In the genomic region with DNA sequence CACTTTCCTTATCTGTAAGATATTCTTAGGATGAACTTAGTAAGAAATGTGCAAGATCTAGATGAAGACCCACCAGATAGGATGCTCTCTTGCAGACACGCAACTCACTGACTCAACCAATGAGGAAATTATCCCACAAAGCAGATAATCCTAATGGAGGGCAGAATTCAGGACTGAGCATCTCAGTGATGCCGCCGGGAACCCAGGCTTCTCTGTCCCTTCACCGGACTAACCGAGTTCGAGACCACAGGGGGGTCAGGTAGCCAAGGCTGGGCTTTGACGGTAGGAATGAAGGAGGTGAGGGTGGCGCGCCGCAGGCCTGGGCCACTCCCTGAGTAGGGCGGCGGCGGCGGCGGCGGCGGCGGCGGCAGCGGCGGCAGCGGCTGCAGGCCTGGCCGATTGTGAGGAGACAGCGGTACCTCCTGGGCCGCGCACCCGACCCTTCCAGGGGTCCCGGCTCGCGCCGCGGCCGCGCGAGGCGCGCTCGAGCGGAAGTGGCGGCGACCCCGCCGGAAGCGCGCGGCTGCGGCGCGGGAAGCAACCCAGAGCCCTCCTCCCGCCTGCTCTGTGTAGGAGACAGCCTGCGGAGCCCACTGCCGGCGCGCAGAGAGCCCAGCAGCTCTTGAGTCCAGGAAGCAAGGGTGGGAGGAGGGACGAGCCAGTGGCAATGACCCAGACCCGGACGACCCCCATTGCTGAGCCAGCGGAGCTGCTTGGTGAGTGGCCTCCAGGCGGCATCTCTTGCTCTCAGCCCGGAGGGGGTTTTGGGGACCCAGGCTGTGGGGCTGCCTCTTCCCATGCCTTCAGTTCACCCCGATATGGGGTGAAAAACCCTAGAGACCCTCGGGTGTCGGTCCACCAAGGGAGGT, we compare ENCODE assay signal across 1 cellular context.
TF ChIP-seq lines count a peak whose summit lies in the region.

A gene with protein sequence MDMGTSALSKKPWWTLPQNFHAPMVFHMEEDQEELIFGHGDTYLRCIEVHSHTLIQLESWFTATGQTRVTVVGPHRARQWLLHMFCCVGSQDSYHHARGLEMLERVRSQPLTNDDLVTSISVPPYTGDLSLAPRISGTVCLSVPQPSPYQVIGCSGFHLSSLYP (minus strand): TSS at position 496 of the 869 bp plus-strand sequence. CDS start 20,679 bp downstream, outside the sequence.

TF ChIP-seq in K562, 482 proteins besides CTCF, POLR2A, EP300 and RAD21 (continued from another document and continues in another):
- no peak for TF ChIP-seq CBX8 (IDR thresholded peaks at IDR 0.05; ENCODE audit: borderline replicate concordance, extremely low read depth, low read depth, low read length, poor library complexity, severe bottlenecking)
- TF ChIP-seq, protein P1, sequence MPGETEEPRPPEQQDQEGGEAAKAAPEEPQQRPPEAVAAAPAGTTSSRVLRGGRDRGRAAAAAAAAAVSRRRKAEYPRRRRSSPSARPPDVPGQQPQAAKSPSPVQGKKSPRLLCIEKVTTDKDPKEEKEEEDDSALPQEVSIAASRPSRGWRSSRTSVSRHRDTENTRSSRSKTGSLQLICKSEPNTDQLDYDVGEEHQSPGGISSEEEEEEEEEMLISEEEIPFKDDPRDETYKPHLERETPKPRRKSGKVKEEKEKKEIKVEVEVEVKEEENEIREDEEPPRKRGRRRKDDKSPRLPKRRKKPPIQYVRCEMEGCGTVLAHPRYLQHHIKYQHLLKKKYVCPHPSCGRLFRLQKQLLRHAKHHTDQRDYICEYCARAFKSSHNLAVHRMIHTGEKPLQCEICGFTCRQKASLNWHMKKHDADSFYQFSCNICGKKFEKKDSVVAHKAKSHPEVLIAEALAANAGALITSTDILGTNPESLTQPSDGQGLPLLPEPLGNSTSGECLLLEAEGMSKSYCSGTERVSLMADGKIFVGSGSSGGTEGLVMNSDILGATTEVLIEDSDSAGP (CRISPR knock-in tag; IDR thresholded peaks at IDR 0.05) = no peak
- no peak for TF ChIP-seq ZNF436 (CRISPR knock-in tag; IDR thresholded peaks at IDR 0.05)
- peak; percentile 52; the same call in 1 of the 2 replicates for TF ChIP-seq PHF8 (IDR thresholded peaks at IDR 0.05; ENCODE audit: borderline replicate concordance, low read length)
- TF ChIP-seq CREB1 (IDR thresholded peaks at IDR 0.05) = no peak
- no peak for TF ChIP-seq CREB1 (CRISPR knock-in tag; IDR thresholded peaks at IDR 0.05)
- TF ChIP-seq HNRNPUL1 (IDR thresholded peaks at IDR 0.05; ENCODE audit: low read length) = no peak
- no peak for TF ChIP-seq TARDBP (IDR thresholded peaks at IDR 0.05)
- TF ChIP-seq KLF16 (IDR thresholded peaks at IDR 0.05) = no peak
- TF ChIP-seq, protein P2, sequence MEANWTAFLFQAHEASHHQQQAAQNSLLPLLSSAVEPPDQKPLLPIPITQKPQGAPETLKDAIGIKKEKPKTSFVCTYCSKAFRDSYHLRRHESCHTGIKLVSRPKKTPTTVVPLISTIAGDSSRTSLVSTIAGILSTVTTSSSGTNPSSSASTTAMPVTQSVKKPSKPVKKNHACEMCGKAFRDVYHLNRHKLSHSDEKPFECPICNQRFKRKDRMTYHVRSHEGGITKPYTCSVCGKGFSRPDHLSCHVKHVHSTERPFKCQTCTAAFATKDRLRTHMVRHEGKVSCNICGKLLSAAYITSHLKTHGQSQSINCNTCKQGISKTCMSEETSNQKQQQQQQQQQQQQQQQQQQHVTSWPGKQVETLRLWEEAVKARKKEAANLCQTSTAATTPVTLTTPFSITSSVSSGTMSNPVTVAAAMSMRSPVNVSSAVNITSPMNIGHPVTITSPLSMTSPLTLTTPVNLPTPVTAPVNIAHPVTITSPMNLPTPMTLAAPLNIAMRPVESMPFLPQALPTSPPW (CRISPR knock-in tag; IDR thresholded peaks at IDR 0.05) = peak; percentile 21
- 0 out of 2 replicates have a peak, but pooled peaks have one; percentile 18 for TF ChIP-seq GATAD2B (IDR thresholded peaks at IDR 0.05; ENCODE audit: borderline replicate concordance)
- peak; percentile 79 for TF ChIP-seq RBFOX2 (IDR thresholded peaks at IDR 0.05; ENCODE audit: low read depth, low read length)
- no peak for TF ChIP-seq RBM39 (optimal IDR thresholded peaks at IDR 0.05; ENCODE audit: low read depth, low read length)
- TF ChIP-seq, protein P3, sequence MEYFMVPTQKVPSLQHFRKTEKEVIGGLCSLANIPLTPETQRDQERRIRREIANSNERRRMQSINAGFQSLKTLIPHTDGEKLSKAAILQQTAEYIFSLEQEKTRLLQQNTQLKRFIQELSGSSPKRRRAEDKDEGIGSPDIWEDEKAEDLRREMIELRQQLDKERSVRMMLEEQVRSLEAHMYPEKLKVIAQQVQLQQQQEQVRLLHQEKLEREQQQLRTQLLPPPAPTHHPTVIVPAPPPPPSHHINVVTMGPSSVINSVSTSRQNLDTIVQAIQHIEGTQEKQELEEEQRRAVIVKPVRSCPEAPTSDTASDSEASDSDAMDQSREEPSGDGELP (CRISPR knock-in tag; IDR thresholded peaks at IDR 0.05; ENCODE audit: borderline replicate concordance) = peak; percentile 40; the same call in 1 of the 2 replicates
- peak; percentile 23; the same call in 1 of the 2 replicates for TF ChIP-seq E2F3 (CRISPR knock-in tag; IDR thresholded peaks at IDR 0.05)
- TF ChIP-seq, protein P4, sequence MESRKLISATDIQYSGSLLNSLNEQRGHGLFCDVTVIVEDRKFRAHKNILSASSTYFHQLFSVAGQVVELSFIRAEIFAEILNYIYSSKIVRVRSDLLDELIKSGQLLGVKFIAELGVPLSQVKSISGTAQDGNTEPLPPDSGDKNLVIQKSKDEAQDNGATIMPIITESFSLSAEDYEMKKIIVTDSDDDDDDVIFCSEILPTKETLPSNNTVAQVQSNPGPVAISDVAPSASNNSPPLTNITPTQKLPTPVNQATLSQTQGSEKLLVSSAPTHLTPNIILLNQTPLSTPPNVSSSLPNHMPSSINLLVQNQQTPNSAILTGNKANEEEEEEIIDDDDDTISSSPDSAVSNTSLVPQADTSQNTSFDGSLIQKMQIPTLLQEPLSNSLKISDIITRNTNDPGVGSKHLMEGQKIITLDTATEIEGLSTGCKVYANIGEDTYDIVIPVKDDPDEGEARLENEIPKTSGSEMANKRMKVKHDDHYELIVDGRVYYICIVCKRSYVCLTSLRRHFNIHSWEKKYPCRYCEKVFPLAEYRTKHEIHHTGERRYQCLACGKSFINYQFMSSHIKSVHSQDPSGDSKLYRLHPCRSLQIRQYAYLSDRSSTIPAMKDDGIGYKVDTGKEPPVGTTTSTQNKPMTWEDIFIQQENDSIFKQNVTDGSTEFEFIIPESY (CRISPR knock-in tag; IDR thresholded peaks at IDR 0.05) = no peak; the same call in 1 of the 2 replicates
- TF ChIP-seq HDAC6 (IDR thresholded peaks at IDR 0.05; ENCODE audit: low read depth, low read length) = no peak
- peak; percentile 50; the same call in 1 of the 2 replicates for TF ChIP-seq RB1 (IDR thresholded peaks at IDR 0.05; ENCODE audit: low read depth)
- TF ChIP-seq, protein P5, sequence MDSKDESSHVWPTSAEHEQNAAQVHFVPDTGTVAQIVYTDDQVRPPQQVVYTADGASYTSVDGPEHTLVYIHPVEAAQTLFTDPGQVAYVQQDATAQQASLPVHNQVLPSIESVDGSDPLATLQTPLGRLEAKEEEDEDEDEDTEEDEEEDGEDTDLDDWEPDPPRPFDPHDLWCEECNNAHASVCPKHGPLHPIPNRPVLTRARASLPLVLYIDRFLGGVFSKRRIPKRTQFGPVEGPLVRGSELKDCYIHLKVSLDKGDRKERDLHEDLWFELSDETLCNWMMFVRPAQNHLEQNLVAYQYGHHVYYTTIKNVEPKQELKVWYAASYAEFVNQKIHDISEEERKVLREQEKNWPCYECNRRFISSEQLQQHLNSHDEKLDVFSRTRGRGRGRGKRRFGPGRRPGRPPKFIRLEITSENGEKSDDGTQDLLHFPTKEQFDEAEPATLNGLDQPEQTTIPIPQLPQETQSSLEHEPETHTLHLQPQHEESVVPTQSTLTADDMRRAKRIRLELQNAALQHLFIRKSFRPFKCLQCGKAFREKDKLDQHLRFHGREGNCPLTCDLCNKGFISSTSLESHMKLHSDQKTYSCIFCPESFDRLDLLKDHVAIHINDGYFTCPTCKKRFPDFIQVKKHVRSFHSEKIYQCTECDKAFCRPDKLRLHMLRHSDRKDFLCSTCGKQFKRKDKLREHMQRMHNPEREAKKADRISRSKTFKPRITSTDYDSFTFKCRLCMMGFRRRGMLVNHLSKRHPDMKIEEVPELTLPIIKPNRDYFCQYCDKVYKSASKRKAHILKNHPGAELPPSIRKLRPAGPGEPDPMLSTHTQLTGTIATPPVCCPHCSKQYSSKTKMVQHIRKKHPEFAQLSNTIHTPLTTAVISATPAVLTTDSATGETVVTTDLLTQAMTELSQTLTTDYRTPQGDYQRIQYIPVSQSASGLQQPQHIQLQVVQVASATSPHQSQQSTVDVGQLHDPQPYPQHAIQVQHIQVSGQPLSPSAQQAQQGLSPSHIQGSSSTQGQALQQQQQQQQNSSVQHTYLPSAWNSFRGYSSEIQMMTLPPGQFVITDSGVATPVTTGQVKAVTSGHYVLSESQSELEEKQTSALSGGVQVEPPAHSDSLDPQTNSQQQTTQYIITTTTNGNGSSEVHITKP (IDR thresholded peaks at IDR 0.05; ENCODE audit: partially characterized antibody) = peak; percentile 88
- TF ChIP-seq, protein P6, sequence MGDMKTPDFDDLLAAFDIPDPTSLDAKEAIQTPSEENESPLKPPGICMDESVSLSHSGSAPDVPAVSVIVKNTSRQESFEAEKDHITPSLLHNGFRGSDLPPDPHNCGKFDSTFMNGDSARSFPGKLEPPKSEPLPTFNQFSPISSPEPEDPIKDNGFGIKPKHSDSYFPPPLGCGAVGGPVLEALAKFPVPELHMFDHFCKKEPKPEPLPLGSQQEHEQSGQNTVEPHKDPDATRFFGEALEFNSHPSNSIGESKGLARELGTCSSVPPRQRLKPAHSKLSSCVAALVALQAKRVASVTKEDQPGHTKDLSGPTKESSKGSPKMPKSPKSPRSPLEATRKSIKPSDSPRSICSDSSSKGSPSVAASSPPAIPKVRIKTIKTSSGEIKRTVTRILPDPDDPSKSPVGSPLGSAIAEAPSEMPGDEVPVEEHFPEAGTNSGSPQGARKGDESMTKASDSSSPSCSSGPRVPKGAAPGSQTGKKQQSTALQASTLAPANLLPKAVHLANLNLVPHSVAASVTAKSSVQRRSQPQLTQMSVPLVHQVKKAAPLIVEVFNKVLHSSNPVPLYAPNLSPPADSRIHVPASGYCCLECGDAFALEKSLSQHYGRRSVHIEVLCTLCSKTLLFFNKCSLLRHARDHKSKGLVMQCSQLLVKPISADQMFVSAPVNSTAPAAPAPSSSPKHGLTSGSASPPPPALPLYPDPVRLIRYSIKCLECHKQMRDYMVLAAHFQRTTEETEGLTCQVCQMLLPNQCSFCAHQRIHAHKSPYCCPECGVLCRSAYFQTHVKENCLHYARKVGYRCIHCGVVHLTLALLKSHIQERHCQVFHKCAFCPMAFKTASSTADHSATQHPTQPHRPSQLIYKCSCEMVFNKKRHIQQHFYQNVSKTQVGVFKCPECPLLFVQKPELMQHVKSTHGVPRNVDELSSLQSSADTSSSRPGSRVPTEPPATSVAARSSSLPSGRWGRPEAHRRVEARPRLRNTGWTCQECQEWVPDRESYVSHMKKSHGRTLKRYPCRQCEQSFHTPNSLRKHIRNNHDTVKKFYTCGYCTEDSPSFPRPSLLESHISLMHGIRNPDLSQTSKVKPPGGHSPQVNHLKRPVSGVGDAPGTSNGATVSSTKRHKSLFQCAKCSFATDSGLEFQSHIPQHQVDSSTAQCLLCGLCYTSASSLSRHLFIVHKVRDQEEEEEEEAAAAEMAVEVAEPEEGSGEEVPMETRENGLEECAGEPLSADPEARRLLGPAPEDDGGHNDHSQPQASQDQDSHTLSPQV (IDR thresholded peaks at IDR 0.05) = peak; percentile 44; the same call in 1 of the 2 replicates
- no peak for TF ChIP-seq FOXJ2 (tag; IDR thresholded peaks at IDR 0.05)
- TF ChIP-seq, protein P7, sequence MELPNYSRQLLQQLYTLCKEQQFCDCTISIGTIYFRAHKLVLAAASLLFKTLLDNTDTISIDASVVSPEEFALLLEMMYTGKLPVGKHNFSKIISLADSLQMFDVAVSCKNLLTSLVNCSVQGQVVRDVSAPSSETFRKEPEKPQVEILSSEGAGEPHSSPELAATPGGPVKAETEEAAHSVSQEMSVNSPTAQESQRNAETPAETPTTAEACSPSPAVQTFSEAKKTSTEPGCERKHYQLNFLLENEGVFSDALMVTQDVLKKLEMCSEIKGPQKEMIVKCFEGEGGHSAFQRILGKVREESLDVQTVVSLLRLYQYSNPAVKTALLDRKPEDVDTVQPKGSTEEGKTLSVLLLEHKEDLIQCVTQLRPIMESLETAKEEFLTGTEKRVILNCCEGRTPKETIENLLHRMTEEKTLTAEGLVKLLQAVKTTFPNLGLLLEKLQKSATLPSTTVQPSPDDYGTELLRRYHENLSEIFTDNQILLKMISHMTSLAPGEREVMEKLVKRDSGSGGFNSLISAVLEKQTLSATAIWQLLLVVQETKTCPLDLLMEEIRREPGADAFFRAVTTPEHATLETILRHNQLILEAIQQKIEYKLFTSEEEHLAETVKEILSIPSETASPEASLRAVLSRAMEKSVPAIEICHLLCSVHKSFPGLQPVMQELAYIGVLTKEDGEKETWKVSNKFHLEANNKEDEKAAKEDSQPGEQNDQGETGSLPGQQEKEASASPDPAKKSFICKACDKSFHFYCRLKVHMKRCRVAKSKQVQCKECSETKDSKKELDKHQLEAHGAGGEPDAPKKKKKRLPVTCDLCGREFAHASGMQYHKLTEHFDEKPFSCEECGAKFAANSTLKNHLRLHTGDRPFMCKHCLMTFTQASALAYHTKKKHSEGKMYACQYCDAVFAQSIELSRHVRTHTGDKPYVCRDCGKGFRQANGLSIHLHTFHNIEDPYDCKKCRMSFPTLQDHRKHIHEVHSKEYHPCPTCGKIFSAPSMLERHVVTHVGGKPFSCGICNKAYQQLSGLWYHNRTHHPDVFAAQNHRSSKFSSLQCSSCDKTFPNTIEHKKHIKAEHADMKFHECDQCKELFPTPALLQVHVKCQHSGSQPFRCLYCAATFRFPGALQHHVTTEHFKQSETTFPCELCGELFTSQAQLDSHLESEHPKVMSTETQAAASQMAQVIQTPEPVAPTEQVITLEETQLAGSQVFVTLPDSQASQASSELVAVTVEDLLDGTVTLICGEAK (IDR thresholded peaks at IDR 0.05) = peak; percentile 74
- TF ChIP-seq, protein P7 (CRISPR knock-in tag; IDR thresholded peaks at IDR 0.05) = no peak
